32 cellular contexts compared by ENCODE assay signal in the genomic region with DNA sequence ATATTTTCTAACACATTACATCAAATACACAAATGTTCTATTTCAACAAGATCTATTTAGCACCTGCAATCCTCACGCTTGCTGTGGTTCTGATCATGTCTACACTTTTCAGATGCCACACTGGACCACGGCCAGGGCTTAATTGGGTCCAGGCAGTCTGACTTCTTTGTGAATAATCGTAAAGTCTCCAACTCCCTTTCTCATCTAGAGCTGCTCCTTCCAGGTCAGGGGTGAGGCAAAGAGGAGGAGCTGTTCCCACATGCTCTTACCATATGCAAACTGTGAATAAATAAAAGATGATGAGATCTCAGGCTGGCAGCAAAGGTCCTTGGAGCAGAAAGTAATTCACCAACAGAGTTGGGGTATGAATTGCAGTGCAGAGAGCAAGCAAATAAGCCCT.
"Had no signal": no experiment of that assay in that cellular context is flagged by ENCODE, and none has a peak within 500 bp of the region (broad histone marks: within the 10 kb centered on the region; RNA-seq: fewer than 3 reads in every experiment).

No MANE protein-coding gene starts in this region.

- DNase-seq: activated B cell treated with CpG ODN at 0.5 μM for 24 hours; activated CD4-positive, alpha-beta T cell treated with anti-CD3 and anti-CD28 coated beads for 48 hours; activated CD4-positive, alpha-beta T cell treated with anti-CD3 and anti-CD28 coated beads, Interleukin-2, amount 50 U/mL, for 1 hour; activated CD4-positive, alpha-beta T cell treated with anti-CD3 and anti-CD28 coated beads, Interleukin-2, amount 50 U/mL, for 48 hours; activated CD8-positive, alpha-beta memory T cell treated with anti-CD3 and anti-CD28 coated beads for 24 hours; activated CD8-positive, alpha-beta T cell treated with anti-CD3 and anti-CD28 coated beads for 36 hours; activated effector memory CD4-positive, alpha-beta T cell treated with Interleukin-2 at 50 U/mL for 16 hours; activated gamma-delta T cell treated with Interleukin-2 at 50 U/mL for 16 hours; activated naive CD4-positive, alpha-beta T cell treated with anti-CD3 and anti-CD28 coated beads, Interleukin-2, amount 50 U/mL, for 16 hours; activated naive CD4-positive, alpha-beta T cell treated with Interleukin-2 at 50 U/mL for 16 hours; activated T-cell treated with anti-CD3 and anti-CD28 coated beads, Interleukin-2, amount 50 U/mL, for 4 hours; adrenal gland; amygdala; aorta; body of pancreas; caudate nucleus; cortex of kidney; dermis blood vessel endothelial cell; effector CD4-positive, alpha-beta T cell; effector memory CD8-positive, alpha-beta T cell; erythroblast; foreskin melanocyte; T-helper 1 cell; T-helper 17 cell; T1000; WERI-Rb-1 had no signal

- H3K27me3 ChIP-seq: adrenal gland, body of pancreas, gastroesophageal sphincter had no signal

- H3K36me3 Mint-ChIP-seq: activated naive CD8-positive, alpha-beta T cell had no signal

- ATAC-seq: activated CD4-positive, CD25-positive, alpha-beta regulatory T cell treated with anti-CD3 and anti-CD28 coated beads, Interleukin-2, amount 50 U/mL, for 24 hours; activated CD8-positive, alpha-beta T cell treated with anti-CD3 and anti-CD28 coated beads for 36 hours; activated T-cell treated with anti-CD3 and anti-CD28 coated beads, Interleukin-2, amount 50 U/mL, for 4 hours; activated T-helper 17 cell treated with anti-CD3 and anti-CD28 coated beads, Interleukin-2, amount 50 U/mL, for 72 hours; body of pancreas; effector memory CD8-positive, alpha-beta T cell; gastroesophageal sphincter; T-helper 17 cell had no signal

- H3K9me3 Mint-ChIP-seq: activated T-cell treated with anti-CD3 and anti-CD28 coated beads, Interleukin-2, amount 50 U/mL, for 4 hours had no signal

- H3K4me3 ChIP-seq: adrenal gland, body of pancreas, esophagus muscularis mucosa, gastroesophageal sphincter had no signal

- H3K9me3 ChIP-seq: adrenal gland, body of pancreas had no signal

- H3K27ac Mint-ChIP-seq: activated B cell treated with CpG ODN at 0.5 μM for 24 hours; activated CD8-positive, alpha-beta T cell treated with anti-CD3 and anti-CD28 coated beads for 36 hours; activated naive CD8-positive, alpha-beta T cell; activated T-helper 17 cell treated with anti-CD3 and anti-CD28 coated beads, Interleukin-2, amount 50 U/mL, for 72 hours; effector memory CD8-positive, alpha-beta T cell; T-helper 17 cell; T-helper 2 cell treated with Interferon-gamma antibody and Interleukin-4, amounts not matched to agents 5 μg/mL and 100 μg/mL, for 36 hours had no signal

- H3K4me1 Mint-ChIP-seq: activated B cell treated with CpG ODN at 0.5 μM for 24 hours; activated T-helper 17 cell treated with anti-CD3 and anti-CD28 coated beads, Interleukin-2, amount 50 U/mL, for 72 hours; T-helper 17 cell had no signal

- H3K27me3 Mint-ChIP-seq: activated B cell treated with CpG ODN at 0.5 μM for 24 hours; activated CD8-positive, alpha-beta T cell treated with anti-CD3 and anti-CD28 coated beads for 36 hours; activated naive CD8-positive, alpha-beta T cell; activated T-helper 17 cell treated with anti-CD3 and anti-CD28 coated beads, Interleukin-2, amount 50 U/mL, for 72 hours; T-helper 17 cell had no signal

- H3K36me3 ChIP-seq: adrenal gland, esophagus muscularis mucosa, gastroesophageal sphincter, WERI-Rb-1 had no signal

- H3K27ac ChIP-seq: adrenal gland, body of pancreas, esophagus muscularis mucosa, gastroesophageal sphincter, WERI-Rb-1 had no signal

- H3K4me1 ChIP-seq: adrenal gland, body of pancreas, esophagus muscularis mucosa, gastroesophageal sphincter had no signal

- H3K4me3 Mint-ChIP-seq: activated B cell treated with CpG ODN at 0.5 μM for 24 hours; activated CD8-positive, alpha-beta T cell treated with anti-CD3 and anti-CD28 coated beads for 36 hours; activated naive CD8-positive, alpha-beta T cell; activated T-cell treated with anti-CD3 and anti-CD28 coated beads, Interleukin-2, amount 50 U/mL, for 4 hours; activated T-helper 17 cell treated with anti-CD3 and anti-CD28 coated beads, Interleukin-2, amount 50 U/mL, for 72 hours; effector memory CD8-positive, alpha-beta T cell; T-helper 17 cell; T-helper 2 cell treated with Interferon-gamma antibody and Interleukin-4, amounts not matched to agents 5 μg/mL and 100 μg/mL, for 36 hours had no signal
